Comparison of ENCODE assay signal across 10 cellular contexts in genomic region chrX:120664081-120664480, GRCh38. TPM values are rescaled to one million over a fixed set of nuclear protein-coding genes. Genes with fewer than 3 reads are reported as not detected.
DNase-seq lines count a peak whose midpoint lies in the region; ATAC-seq and TF ChIP-seq lines count a peak whose summit lies in the region.
"Had no signal": no experiment of that assay in that cellular context is flagged by ENCODE, and none has a peak within 500 bp of the region (broad histone marks: within the 10 kb centered on the region; RNA-seq: fewer than 3 reads in every experiment).

No MANE protein-coding gene starts in this region.

- no peak for TF ChIP-seq POLR2A in suprapubic skin (IDR thresholded peaks at IDR 0.05)

- ATAC-seq in GM18868 (IDR thresholded peaks at IDR 0.05; ENCODE audit: unreplicated experiment) = no peak

- 37% methylated on average over 1 of the region's 1 CpG for WGBS in suprapubic skin

- H3K4me3 ChIP-seq in Loucy (ENCODE audit: low read length, poor library complexity, severe bottlenecking) = no peak overlapping the region
- no peak overlapping the region for H3K4me3 ChIP-seq in suprapubic skin

- no peak overlapping the region for H3K27ac ChIP-seq in suprapubic skin
- H3K27ac ChIP-seq: WERI-Rb-1 had no signal

- no peak overlapping the region for H3K9ac ChIP-seq in Loucy (ENCODE audit: low read depth, low read length, poor library complexity, severe bottlenecking)

- H3K36me3 ChIP-seq in Loucy (ENCODE audit: insufficient read depth, low read length) (no peaks in the 10 kb centered on the region), suprapubic skin (no peaks in the 10 kb centered on the region)
- H3K36me3 ChIP-seq: WERI-Rb-1 had no signal

- no peaks in the 10 kb centered on the region for H3K36me3 Mint-ChIP-seq in osteocyte (ENCODE audit: unreplicated experiment)

- H3K27me3 ChIP-seq in Loucy (ENCODE audit: insufficient read depth, low read length, poor library complexity, severe bottlenecking) = no peaks in the 10 kb centered on the region
- H3K27me3 ChIP-seq in suprapubic skin = no peaks in the 10 kb centered on the region

- H2AFZ ChIP-seq in Loucy (ENCODE audit: low read length) = no peak overlapping the region

- H4K20me1 ChIP-seq in Loucy (ENCODE audit: insufficient read depth, low read length, poor library complexity, severe bottlenecking) = no peaks in the 10 kb centered on the region

- TF ChIP-seq EP300 in suprapubic skin (IDR thresholded peaks at IDR 0.05) = no peak

- H3K79me2 ChIP-seq in Loucy (ENCODE audit: insufficient read depth, low read length) = no peaks in the 10 kb centered on the region

- peak; percentile 55 for TF ChIP-seq CTCF in Loucy (conservative IDR thresholded peaks at IDR 0.05; ENCODE audit: low read length)
- peak; percentile 40 for TF ChIP-seq CTCF in osteocyte (IDR thresholded peaks at IDR 0.05)
- TF ChIP-seq CTCF in suprapubic skin (IDR thresholded peaks at IDR 0.05) = no peak

- H3K9me3 ChIP-seq in Loucy (ENCODE audit: insufficient read depth, low read depth, low read length) (no peaks in the 10 kb centered on the region), suprapubic skin (no peaks in the 10 kb centered on the region)

- DNase-seq in NCI-H526 (lab: John Stamatoyannopoulos, UW) = peak; percentile 10 to 17
- no peak for DNase-seq in NCI-H526 treated with DMSO at 0.1 percent for 48 hours (lab: John Stamatoyannopoulos, UW)
- peak; percentile 9 for DNase-seq in cerebellar cortex (ENCODE audit: low spot score)
- no peak for DNase-seq in osteocyte (ENCODE audit: extremely low spot score, unreplicated experiment)
- no peak for DNase-seq in GOT3 (lab: John Stamatoyannopoulos, UW)
- DNase-seq in suprapubic skin (ENCODE audit: low spot score in 2 of 2) = no peak
- DNase-seq: CD4-positive, alpha-beta T cell; WERI-Rb-1 had no signal

- H3F3A ChIP-seq in Loucy (ENCODE audit: low read depth) = no peaks in the 10 kb centered on the region

- H3K27me3 Mint-ChIP-seq in osteocyte (ENCODE audit: unreplicated experiment) = no peaks in the 10 kb centered on the region
- H3K27me3 Mint-ChIP-seq: CD4-positive, alpha-beta T cell had no signal

- H3K4me3 Mint-ChIP-seq in osteocyte (ENCODE audit: unreplicated experiment) = no peak overlapping the region
- H3K4me3 Mint-ChIP-seq: CD4-positive, alpha-beta T cell had no signal

- H3K4me2 ChIP-seq in Loucy (ENCODE audit: low read depth, low read length, poor library complexity, severe bottlenecking) = no peak overlapping the region

- peaks cover 16% of the 10 kb centered on the region for H3K4me1 Mint-ChIP-seq in osteocyte (ENCODE audit: unreplicated experiment)

- H3K27ac Mint-ChIP-seq in osteocyte (ENCODE audit: unreplicated experiment) = no peak overlapping the region
- H3K27ac Mint-ChIP-seq: CD4-positive, alpha-beta T cell had no signal

- no peaks in the 10 kb centered on the region for H3K9me2 ChIP-seq in Loucy (replicated peaks; ENCODE audit: low read depth, low read length)

- peaks cover 14% of the 10 kb centered on the region for H3K9me3 Mint-ChIP-seq in osteocyte (ENCODE audit: unreplicated experiment)
- H3K9me3 Mint-ChIP-seq: CD4-positive, alpha-beta T cell had no signal

- no peaks in the 10 kb centered on the region for H3K4me1 ChIP-seq in Loucy (ENCODE audit: insufficient read depth, low read length, poor library complexity, severe bottlenecking)
- H3K4me1 ChIP-seq in suprapubic skin = peaks cover 3% of the 10 kb centered on the region

RNA-seq across cellular contexts. Expression of gene C1GALT1C1, which starts 34.2 kb away (rescaled TPM):
- 26.6 and 30.4 TPM in 2 replicates for total RNA-seq in osteocyte
- 10 to 100 TPM in 3 of 4 donors, 1 to 10 TPM in 1; 9.1 to 12.7 (median 10.4) TPM for total RNA-seq in suprapubic skin

Comparison
In these comparisons a context has a peak if more than half of its experiments do, and no peak if none do; other contexts are left out.
1. DNase-seq: peak in NCI-H526 (2 of 2) and cerebellar cortex (single experiment); none in NCI-H526 treated with DMSO at 0.1 percent for 48 hours (single experiment), osteocyte (single experiment), GOT3 (single experiment) and suprapubic skin (0 of 2).
2. CTCF ChIP-seq: peak in Loucy (single experiment) and osteocyte (single experiment); none in suprapubic skin (0 of 2).